Comparison of ENCODE assay signal across 16 cellular contexts in the genomic region with DNA sequence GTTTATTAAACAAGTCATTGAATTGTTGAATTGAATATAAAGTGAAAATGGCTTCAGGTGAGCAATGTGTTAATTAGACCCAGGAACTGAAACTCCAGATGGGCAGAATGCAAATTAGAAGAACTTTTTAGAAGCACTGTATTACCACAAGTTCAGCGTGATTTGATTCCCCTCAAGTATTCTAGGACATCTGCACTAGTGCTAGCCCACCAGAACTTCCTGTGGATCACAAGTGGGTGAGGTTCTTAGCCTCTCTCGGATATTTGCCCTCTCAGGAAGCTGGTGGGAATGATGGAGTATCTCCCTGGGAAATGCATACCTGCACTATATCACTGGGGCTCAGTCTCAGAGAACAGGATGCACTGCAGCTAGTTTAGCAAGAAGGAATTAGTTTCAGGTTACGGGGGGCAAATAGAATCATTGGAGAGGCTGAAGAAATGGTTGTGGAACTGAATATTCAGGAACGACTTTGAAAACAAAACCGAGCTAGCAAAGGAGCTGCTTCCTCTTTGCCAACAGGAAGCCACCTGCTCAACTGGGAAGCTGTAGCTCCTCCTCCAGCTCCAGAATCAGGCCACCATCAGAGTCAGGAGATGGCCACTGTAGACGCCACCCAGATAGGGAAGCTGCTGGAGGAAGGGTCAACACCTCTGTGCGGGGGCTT.
DNase-seq lines count a peak whose midpoint lies in the region; ATAC-seq and TF ChIP-seq lines count a peak whose summit lies in the region.
"Had no signal": no experiment of that assay in that cellular context is flagged by ENCODE, and none has a peak within 500 bp of the region (broad histone marks: within the 10 kb centered on the region; RNA-seq: fewer than 3 reads in every experiment).

No MANE protein-coding gene starts in this region.

- H3K36me3 Mint-ChIP-seq in glutamatergic neuron (ENCODE audit: unreplicated experiment): no peaks in the 10 kb centered on the region

- peak overlapping the region; percentile 22 for H3K4me3 ChIP-seq in GM12865 (ENCODE audit: low read depth, low read length)
- H3K4me3 ChIP-seq: heart right ventricle had no signal

- H3K27ac Mint-ChIP-seq in glutamatergic neuron (ENCODE audit: unreplicated experiment): no peak overlapping the region

- TF ChIP-seq CTCF in GM12865 (IDR thresholded peaks at IDR 0.05; ENCODE audit: insufficient read depth, low read depth, low read length, missing control alignments) (no peak), glutamatergic neuron (IDR thresholded peaks at IDR 0.05; ENCODE audit: partially characterized antibody, unreplicated experiment) (no peak)

- DNase-seq in GM12865 (ENCODE audit: low read depth) (peak; percentile 63), OCI-M1 (lab: John Stamatoyannopoulos, UW) (peak; percentile 36), glutamatergic neuron (no peak), NCI-H2029 (lab: John Stamatoyannopoulos, UW) (no peak), Kasumi-1 (lab: John Stamatoyannopoulos, UW) (no peak)
- DNase-seq: cerebellar nuclear complex; H7; heart right ventricle; KBM-7; left cardiac atrium; stimulated activated CD4-positive, alpha-beta T cell treated with anti-CD3 and anti-CD28 coated beads, Interleukin-2, amount 100 ng/mL, for 48 hours; WERI-Rb-1 had no signal

- peak; percentile 51 for ATAC-seq in GM19467 (IDR thresholded peaks at IDR 0.05; ENCODE audit: unreplicated experiment)
- ATAC-seq in HG03108 (IDR thresholded peaks at IDR 0.05; ENCODE audit: unreplicated experiment): peak; percentile 68
- no peak for ATAC-seq in HG03439 (IDR thresholded peaks at IDR 0.05; ENCODE audit: unreplicated experiment)
- ATAC-seq: heart right ventricle, left cardiac atrium, SK-N-SH treated with all-trans-retinoic acid at 6 μM for 48 hours had no signal

- peaks cover 2% of the 10 kb centered on the region for H3K27me3 Mint-ChIP-seq in glutamatergic neuron (ENCODE audit: unreplicated experiment)

- no peak overlapping the region for H3K4me3 Mint-ChIP-seq in glutamatergic neuron (ENCODE audit: unreplicated experiment)

- no peaks in the 10 kb centered on the region for H3K4me1 Mint-ChIP-seq in glutamatergic neuron (ENCODE audit: low read depth, unreplicated experiment)

- peaks cover 12% of the 10 kb centered on the region for H3K9me3 Mint-ChIP-seq in glutamatergic neuron (ENCODE audit: unreplicated experiment)

Comparison
In these comparisons a context has a peak if more than half of its experiments do, and no peak if none do; other contexts are left out.
1. DNase-seq: peak in GM12865 (single experiment) and OCI-M1 (single experiment); none in glutamatergic neuron (single experiment), NCI-H2029 (single experiment) and Kasumi-1 (0 of 2).